ENCODE assay signal across 23 cellular contexts in genomic region chr9:16157216-16157615, GRCh38.
DNase-seq lines count a peak whose midpoint lies in the region; ATAC-seq, FAIRE-seq and TF ChIP-seq lines count a peak whose summit lies in the region.
"Had no signal": no experiment of that assay in that cellular context is flagged by ENCODE, and none has a peak within 500 bp of the region (broad histone marks: within the 10 kb centered on the region; RNA-seq: fewer than 3 reads in every experiment).

No MANE protein-coding gene starts in this region.

- no peak overlapping the region for H3K4me3 Mint-ChIP-seq in mesothelial cell of epicardium
- H3K4me3 Mint-ChIP-seq: CD4-positive, alpha-beta T cell had no signal

- no peak overlapping the region for H3K27ac ChIP-seq in H1 (ENCODE audit: low read depth, low read length)
- H3K27ac ChIP-seq in smooth muscle cell (ENCODE audit: low read depth): no peak overlapping the region
- no peak overlapping the region for H3K27ac ChIP-seq in substantia nigra (ENCODE audit: low read depth, low read length, poor library complexity, severe bottlenecking)
- H3K27ac ChIP-seq: C4-2B, GM23248, HL-60 had no signal

- DNase-seq in SK-N-DZ (ENCODE audit: low spot score) (peak; percentile 84), H1 (ENCODE audit: low read depth in 1 of 2, low spot score in 2 of 2) (no peak), mesothelial cell of epicardium (ENCODE audit: low spot score in 2 of 2, unreplicated experiment in 2 of 2) (no peak), smooth muscle cell (lab: John Stamatoyannopoulos, UW; ENCODE audit: unreplicated experiment) (no peak), substantia nigra (lab: John Stamatoyannopoulos, UW) (no peak), OCI-M2 (lab: John Stamatoyannopoulos, UW; ENCODE audit: unreplicated experiment) (no peak)
- no peak for DNase-seq in activated naive CD4-positive, alpha-beta T cell treated with anti-CD3 and anti-CD28 coated beads, Interleukin-2, amount 50 U/mL, for 72 hours (ENCODE audit: low spot score in 2 of 2)
- DNase-seq: ACHN; Caco-2; CD4-positive, alpha-beta T cell; DMS153; DMS79; GDM1; GM23248; HCEC 1CT; IMR-90 had no signal

- H3K4me1 Mint-ChIP-seq in mesothelial cell of epicardium: peaks cover 64% of the 10 kb centered on the region

- no peak overlapping the region for H3K56ac ChIP-seq in H1 (replicated peaks; ENCODE audit: insufficient read length, low read depth, low read length)

- TF ChIP-seq POLR2A in H1 (IDR thresholded peaks at IDR 0.05; ENCODE audit: control extremely low read depth in 1 of 2, low read depth in 2 of 2, low read length in 2 of 2): no peak

- H2BK12ac ChIP-seq in H1 (ENCODE audit: low read depth, low read length): no peak overlapping the region

- H3K27me3 ChIP-seq in H1 (replicated peaks in 1 of 4; ENCODE audit: control insufficient read depth in 3 of 4, extremely low read depth in 1 of 4, insufficient read depth in 3 of 4, low read length in 3 of 4): peaks cover 0 to 16% (median 6%) of the 10 kb centered on the region in 4 experiments; a peak in 5 of 7 replicates
- no peaks in the 10 kb centered on the region for H3K27me3 ChIP-seq in smooth muscle cell (ENCODE audit: low read depth)

- no peak overlapping the region for H4K5ac ChIP-seq in H1 (ENCODE audit: insufficient read length, low read depth, low read length)

- no peak overlapping the region for H3K4me2 ChIP-seq in H1 (ENCODE audit: insufficient read depth in 1 of 2, low read depth in 2 of 2, low read length in 2 of 2)
- peak overlapping the region; percentile 18 for H3K4me2 ChIP-seq in smooth muscle cell

- no peaks in the 10 kb centered on the region for H3K27me3 Mint-ChIP-seq in mesothelial cell of epicardium (ENCODE audit: low read depth)

- WGBS in H1 (ENCODE audit: extremely low coverage in 1 of 2, insufficient coverage in 1 of 2, insufficient read length in 1 of 2, insufficient replicate concordance in 2 of 2, low coverage in 1 of 2, low lambda C conversion rate in 2 of 2, missing lambda C conversion rate in 1 of 2), 2 experiments: 96% methylated on average over 3 of the region's 3 CpGs; no CpG with 5 or more reads in 1 of the 2 experiments
- 51% methylated on average over 3 of the region's 3 CpGs for WGBS in smooth muscle cell (ENCODE audit: low lambda C conversion rate)

- H3K4ac ChIP-seq in H1 (replicated peaks; ENCODE audit: insufficient read length, low read depth, low read length): no peak overlapping the region

- no peaks in the 10 kb centered on the region for H3K9me3 Mint-ChIP-seq in mesothelial cell of epicardium
- H3K9me3 Mint-ChIP-seq in activated naive CD4-positive, alpha-beta T cell treated with anti-CD3 and anti-CD28 coated beads, Interleukin-2, amount 50 U/mL, for 72 hours: peaks cover 4 to 8% of the 10 kb centered on the region in 2 donors

- no peak overlapping the region for H2BK5ac ChIP-seq in H1 (ENCODE audit: low read depth, low read length)

- H4K20me1 ChIP-seq in H1 (replicated peaks in 1 of 2; ENCODE audit: control insufficient read depth in 1 of 2, insufficient read depth in 2 of 2, low read length in 2 of 2): no peaks in the 10 kb centered on the region
- H4K20me1 ChIP-seq in smooth muscle cell (ENCODE audit: low read depth): no peaks in the 10 kb centered on the region

- TF ChIP-seq EP300 in H1 (IDR thresholded peaks at IDR 0.05; ENCODE audit: borderline replicate concordance in 1 of 2, low read depth in 2 of 2, low read length in 2 of 2): no peak

- no peaks in the 10 kb centered on the region for H3K36me3 Mint-ChIP-seq in mesothelial cell of epicardium
- no peaks in the 10 kb centered on the region for H3K36me3 Mint-ChIP-seq in activated naive CD4-positive, alpha-beta T cell treated with anti-CD3 and anti-CD28 coated beads, Interleukin-2, amount 50 U/mL, for 72 hours

- no peak overlapping the region for H2BK15ac ChIP-seq in H1 (ENCODE audit: low read length)

- H2AK5ac ChIP-seq in H1 (ENCODE audit: low read depth, low read length): no peak overlapping the region

- H3K9ac ChIP-seq in H1 (replicated peaks in 1 of 4; ENCODE audit: extremely low read depth in 1 of 4, low read depth in 3 of 4, low read length in 3 of 4) (no peak overlapping the region), smooth muscle cell (ENCODE audit: low read depth) (no peak overlapping the region)
- H3K9ac ChIP-seq: GM23248 had no signal

- no peak overlapping the region for H3K18ac ChIP-seq in H1 (ENCODE audit: extremely low read depth, low read length)

- no peak for FAIRE-seq in H1 (lab: Jason Lieb, UNC)
- FAIRE-seq: A204.1, D721Med, GM12892, GM18507, H54 had no signal

- H3K4me1 ChIP-seq in H1 (replicated peaks in 1 of 4; ENCODE audit: control insufficient read depth in 3 of 4, insufficient read depth in 4 of 4, low read length in 3 of 4) (peaks cover 0 to 3% (median 1%) of the 10 kb centered on the region in 4 experiments; a peak in 5 of 7 replicates), smooth muscle cell (ENCODE audit: low read depth) (no peaks in the 10 kb centered on the region)
- H3K4me1 ChIP-seq: Caco-2 had no signal

- no peak for ATAC-seq in activated naive CD4-positive, alpha-beta T cell treated with anti-CD3 and anti-CD28 coated beads, Interleukin-2, amount 50 U/mL, for 72 hours

- H2AFZ ChIP-seq in H1 (ENCODE audit: low read length): peak overlapping the region; percentile 18
- no peak overlapping the region for H2AFZ ChIP-seq in smooth muscle cell (ENCODE audit: low read depth)
- H2AFZ ChIP-seq: GM23248 had no signal

- TF ChIP-seq RAD21 in H1 (IDR thresholded peaks at IDR 0.05 in 1 of 2, conservative IDR thresholded peaks at IDR 0.05 in 1 of 2; ENCODE audit: low read depth in 2 of 2, low read length in 2 of 2): no peak

- TF ChIP-seq CTCF in H1 (IDR thresholded peaks at IDR 0.05; ENCODE audit: control extremely low read depth in 1 of 3, insufficient read depth in 1 of 3, low read depth in 1 of 3, low read length in 3 of 3): no peak
- no peak for TF ChIP-seq CTCF in mesothelial cell of epicardium (IDR thresholded peaks at IDR 0.05; ENCODE audit: unreplicated experiment)
- TF ChIP-seq CTCF in smooth muscle cell (IDR thresholded peaks at IDR 0.05; ENCODE audit: borderline replicate concordance, insufficient read depth, poor library complexity, severe bottlenecking): no peak

- no peak overlapping the region for H4K8ac ChIP-seq in H1 (ENCODE audit: extremely low read depth, insufficient read depth, low read length)

- H3K4me3 ChIP-seq in H1 (ENCODE audit: extremely low read depth in 1 of 4, insufficient read depth in 2 of 4, low read depth in 3 of 4, low read length in 4 of 4) (no peak overlapping the region), smooth muscle cell (no peak overlapping the region)
- H3K4me3 ChIP-seq: GM23248 had no signal

- H3K36me3 ChIP-seq in H1 (ENCODE audit: control insufficient read depth in 2 of 4, insufficient read depth in 4 of 4, low read length in 3 of 4) (no peaks in the 10 kb centered on the region), smooth muscle cell (ENCODE audit: low read depth) (no peaks in the 10 kb centered on the region)

- no peak overlapping the region for H3K14ac ChIP-seq in H1 (ENCODE audit: insufficient read length)

- H3K79me1 ChIP-seq in H1 (ENCODE audit: low read depth, low read length): no peaks in the 10 kb centered on the region

- H3K23ac ChIP-seq in H1 (ENCODE audit: insufficient read length): no peak overlapping the region

- CTCF ChIA-PET in H1 (lab: Charles Lee; ENCODE audit: partially characterized antibody): interaction anchor here (0.6 to 2.0 kb wide), 5 partner anchors 11 to 567 kb away, joined by 3 to 6 read pairs (median 3); no protein-coding TSS in a partner anchor

- no peak overlapping the region for H2BK20ac ChIP-seq in H1 (ENCODE audit: low read length)

- H3K23me2 ChIP-seq in H1 (ENCODE audit: low read depth, low read length): no peaks in the 10 kb centered on the region

- no peak overlapping the region for H2BK120ac ChIP-seq in H1 (replicated peaks; ENCODE audit: low read depth, low read length)

- H3K27ac Mint-ChIP-seq in mesothelial cell of epicardium: peak overlapping the region; percentile 87
- no peak overlapping the region for H3K27ac Mint-ChIP-seq in activated naive CD4-positive, alpha-beta T cell treated with anti-CD3 and anti-CD28 coated beads, Interleukin-2, amount 50 U/mL, for 72 hours
- H3K27ac Mint-ChIP-seq: CD4-positive, alpha-beta T cell had no signal

- no peak overlapping the region for H4K91ac ChIP-seq in H1 (replicated peaks; ENCODE audit: insufficient read length, low read length)

- H3K9me3 ChIP-seq in H1 (ENCODE audit: insufficient read depth in 2 of 2, low read depth in 1 of 2, low read length in 1 of 2) (no peaks in the 10 kb centered on the region), smooth muscle cell (replicated peaks; ENCODE audit: low read depth) (no peaks in the 10 kb centered on the region)
- H3K9me3 ChIP-seq: Caco-2 had no signal

- POLR2A ChIA-PET in H1 (lab: Charles Lee; ENCODE audit: partially characterized antibody): interaction anchor here (0.7 kb wide), 1 partner anchor 363 kb away, joined by 3 read pairs; no protein-coding TSS in a partner anchor

- H3F3A ChIP-seq in smooth muscle cell (ENCODE audit: low read depth): peaks cover 3% of the 10 kb centered on the region

- H3K79me2 ChIP-seq in H1 (ENCODE audit: control insufficient read depth in 1 of 2, insufficient read depth in 2 of 2, low read length in 2 of 2) (no peaks in the 10 kb centered on the region), smooth muscle cell (ENCODE audit: low read depth) (no peaks in the 10 kb centered on the region)

TF ChIP-seq in H1, 55 proteins besides CTCF, POLR2A, EP300 and RAD21:
- TF ChIP-seq JUND (IDR thresholded peaks at IDR 0.05; ENCODE audit: low read length) (no peak), HDAC2 (IDR thresholded peaks at IDR 0.05; ENCODE audit: borderline replicate concordance in 1 of 2, low read depth in 2 of 2, low read length in 2 of 2) (no peak), SIX5 (IDR thresholded peaks at IDR 0.05; ENCODE audit: low read depth, low read length) (no peak), RXRA (IDR thresholded peaks at IDR 0.05; ENCODE audit: insufficient read depth, low read depth, low read length) (no peak), MAX (IDR thresholded peaks at IDR 0.05) (no peak), JUN (IDR thresholded peaks at IDR 0.05; ENCODE audit: low read depth, low read length) (no peak), SUZ12 (IDR thresholded peaks at IDR 0.05; ENCODE audit: low read length) (no peak), BCL11A (IDR thresholded peaks at IDR 0.05; ENCODE audit: low read depth in 2 of 2, low read length in 2 of 2) (no peak), BACH1 (IDR thresholded peaks at IDR 0.05; ENCODE audit: low read length) (no peak), YY1 (IDR thresholded peaks at IDR 0.05; ENCODE audit: low read depth, low read length) (no peak), SP1 (IDR thresholded peaks at IDR 0.05; ENCODE audit: low read depth, low read length) (no peak)
